Comparison of ENCODE assay signal across 8 cellular contexts in genomic region chr12:122021822-122022392, GRCh38. TPM values are rescaled to one million over a fixed set of nuclear protein-coding genes. Genes with fewer than 3 reads are reported as not detected.
DNase-seq lines count a peak whose midpoint lies in the region; ATAC-seq, FAIRE-seq and TF ChIP-seq lines count a peak whose summit lies in the region.

Gene BCL7A (plus strand): TSS chr12:122021884. CDS start chr12:122022092, 208 bp downstream.

- no peak for DNase-seq in GM12891 (ENCODE audit: insufficient read length, low spot score)
- DNase-seq in MV-4-11 (lab: John Stamatoyannopoulos, UW) = peak; percentile 68
- DNase-seq in T-helper 22 cell (ENCODE audit: low read depth) = peak; percentile 11
- peak; percentile 60 for DNase-seq in MCF 10A (ENCODE audit: unreplicated experiment)
- peak; percentile 89 for DNase-seq in sigmoid colon
- DNase-seq in mesenteric fat pad (ENCODE audit: low spot score) = no peak

- CTCF ChIA-PET in MCF 10A (lab: Yijun Ruan, JAX) = interaction anchor here (1.2 to 1.4 kb wide), 3 partner anchors 14 to 226 kb away, joined by 3 read pairs; no protein-coding TSS in a partner anchor

- H3K36me3 ChIP-seq in iPS-18a (ENCODE audit: control insufficient read depth, low read depth, low read length) (no peaks in the 10 kb centered on the region), sigmoid colon (no peaks in the 10 kb centered on the region)

- no peak for TF ChIP-seq CTCF in MCF 10A (IDR thresholded peaks at IDR 0.05; ENCODE audit: unreplicated experiment)
- TF ChIP-seq CTCF in sigmoid colon (IDR thresholded peaks at IDR 0.05) = no peak

- intact Hi-C loops in MCF 10A (cut with micrococcal nuclease) (loop anchor here (5.0 to 10.0 kb wide), 3 partner anchors 70 to 227 kb away; partner anchors contain the start of genes PSMD9 and RHOF), sigmoid colon (cut with DNase I) (loop anchor here (1.0 to 10.0 kb wide), 2 partner anchors 104 to 203 kb away; partner anchors contain the start of genes CFAP251 and DIABLO)

- peak within 1 kb of the TSS; percentile 87 for H3K9ac ChIP-seq in iPS-18a (ENCODE audit: low read length)

- peak within 1 kb of the TSS; percentile 76 for H3K27ac Mint-ChIP-seq in MCF 10A (ENCODE audit: low read depth, unreplicated experiment)

- no peaks in the 10 kb centered on the region for H3K9me3 ChIP-seq in iPS-18a (ENCODE audit: control insufficient read depth, low read depth, low read length)
- no peaks in the 10 kb centered on the region for H3K9me3 ChIP-seq in sigmoid colon

- no peak for TF ChIP-seq EP300 in sigmoid colon (IDR thresholded peaks at IDR 0.05)

- peak; percentile 74 for FAIRE-seq in GM12891 (lab: Jason Lieb, UNC)

- WGBS in sigmoid colon, 2 donors = 0% methylated on average over 83 of the region's 83 CpGs

- ATAC-seq in GM19351 (IDR thresholded peaks at IDR 0.05; ENCODE audit: unreplicated experiment) = no peak

- H3K4me3 ChIP-seq in iPS-18a (ENCODE audit: low read length) (peak within 1 kb of the TSS; percentile 77), sigmoid colon (peak within 1 kb of the TSS; percentile 61 to 84 (median 74))

- H3K4me1 ChIP-seq in iPS-18a (ENCODE audit: control insufficient read depth, low read depth, low read length) (peaks cover 4% of the 10 kb centered on the region), sigmoid colon (peaks cover 0 to 21% (median 16%) of the 10 kb centered on the region in 4 donors)

- no peak for TF ChIP-seq POLR2A in GM12891 (IDR thresholded peaks at IDR 0.05; ENCODE audit: low read depth, low read length)
- peak in 1 of 2 donors; percentile 52 for TF ChIP-seq POLR2A in sigmoid colon (IDR thresholded peaks at IDR 0.05)

- H3K27ac ChIP-seq in iPS-18a (ENCODE audit: low read length) (no peak within 1 kb of the TSS), sigmoid colon (peak within 1 kb of the TSS; percentile 79 to 92 (median 87))

- peaks cover 31% of the 10 kb centered on the region for H3K27me3 ChIP-seq in iPS-18a (ENCODE audit: control insufficient read depth, insufficient read depth, low read length)
- no peaks in the 10 kb centered on the region for H3K27me3 ChIP-seq in sigmoid colon

- H3K9me3 Mint-ChIP-seq in MCF 10A (ENCODE audit: unreplicated experiment) = peaks cover 11% of the 10 kb centered on the region

- BruUV-seq in MCF 10A (replicated peaks; lab: Mats Ljungman, UMichigan) = no TSS peak

- H3K4me1 Mint-ChIP-seq in MCF 10A (ENCODE audit: insufficient read depth, unreplicated experiment) = peaks cover 5% of the 10 kb centered on the region

- no peaks in the 10 kb centered on the region for H3K27me3 Mint-ChIP-seq in MCF 10A (ENCODE audit: insufficient read depth, unreplicated experiment)

- H3K36me3 Mint-ChIP-seq in MCF 10A (ENCODE audit: insufficient read depth, unreplicated experiment) = peaks cover 7% of the 10 kb centered on the region

- H3K4me3 Mint-ChIP-seq in MCF 10A (ENCODE audit: unreplicated experiment) = peak within 1 kb of the TSS; percentile 94

- POLR2A ChIA-PET in MCF 10A (lab: Yijun Ruan, JAX) = interaction anchor here (0.7 to 4.5 kb wide), 14 partner anchors 9 to 215 kb away, joined by 3 to 44 read pairs (median 5); partner anchors contain the start of gene PSMD9

TF ChIP-seq in GM12891, 5 proteins besides CTCF, POLR2A, EP300 and RAD21:
- TF ChIP-seq PAX5 (IDR thresholded peaks at IDR 0.05; ENCODE audit: insufficient read depth, low read length, severe bottlenecking) = no peak
- no peak for TF ChIP-seq TAF1 (IDR thresholded peaks at IDR 0.05; ENCODE audit: low read depth, low read length)
- TF ChIP-seq SPI1 (IDR thresholded peaks at IDR 0.05; ENCODE audit: low read depth, low read length) = no peak
- no peak for TF ChIP-seq POLR2AphosphoS5 (IDR thresholded peaks at IDR 0.05; ENCODE audit: low read depth, low read length)
- no peak for TF ChIP-seq POU2F2 (IDR thresholded peaks at IDR 0.05; ENCODE audit: low read depth, low read length)

RNA-seq across cellular contexts. Expression of gene BCL7A, which starts in this region (rescaled TPM):
- 5.2 TPM for polyA plus RNA-seq in GM12891 (2012; ENCODE audit: low read depth, missing spikeins)
- total RNA-seq in MCF 10A (2022) (17.9 and 18.1 TPM in 2 replicates), sigmoid colon (1 to 10 TPM; 6.2 to 6.9 (median 6.5) TPM), mesenteric fat pad (3.2 TPM)
- polyA plus RNA-seq in sigmoid colon = 1 to 10 TPM; 1.2 to 7.4 (median 3.5) TPM

Comparison
In these comparisons a context has a peak if more than half of its experiments do, and no peak if none do; other contexts are left out.
1. DNase-seq: peak in MV-4-11 (single experiment), T-helper 22 cell (single experiment), MCF 10A (single experiment) and sigmoid colon (single experiment); none in GM12891 (single experiment) and mesenteric fat pad (single experiment).